In genomic region chr10:73253226-73253557, GRCh38 we compare ENCODE assay signal across 8 cellular contexts. TPM values are rescaled to one million over a fixed set of nuclear protein-coding genes. Genes with fewer than 3 reads are reported as not detected.
DNase-seq lines count a peak whose midpoint lies in the region; ATAC-seq, FAIRE-seq and TF ChIP-seq lines count a peak whose summit lies in the region.

No MANE protein-coding gene starts in this region.

- H3K4me1 ChIP-seq in GM12878 (ENCODE audit: control insufficient read depth, insufficient read depth, low read length) (peaks cover 9% of the 10 kb centered on the region), uterus (no peaks in the 10 kb centered on the region)

- RAD21 ChIA-PET in GM12878 (lab: Charles Lee; ENCODE audit: unreplicated experiment), result interaction anchor here (1.6 kb wide), 1 partner anchor 85 kb away, joined by 4 read pairs; no protein-coding TSS in a partner anchor

- POLR2A ChIA-PET in GM12878 (lab: Charles Lee), result interaction anchor here (0.5 to 1.5 kb wide), 5 partner anchors 10 to 385 kb away, joined by 3 to 4 read pairs (median 3); no protein-coding TSS in a partner anchor

- peaks cover 50% of the 10 kb centered on the region for H3K79me2 ChIP-seq in GM12878 (ENCODE audit: control insufficient read depth, insufficient read depth, low read length)

- peak overlapping the region; percentile 99 for H2AFZ ChIP-seq in GM12878 (ENCODE audit: control insufficient read depth, low read depth, low read length)

- SMC1A ChIA-PET in GM12878 (lab: Charles Lee; ENCODE audit: uncharacterized antibody, unreplicated experiment), result interaction anchor here (1.0 to 1.3 kb wide), 3 partner anchors 8 to 83 kb away, joined by 3 to 5 read pairs (median 3); no protein-coding TSS in a partner anchor

- no peaks in the 10 kb centered on the region for H3K9me3 ChIP-seq in GM12878 (replicated peaks; ENCODE audit: control insufficient read depth, insufficient read depth, low read length)
- no peaks in the 10 kb centered on the region for H3K9me3 ChIP-seq in uterus

- no peak for TF ChIP-seq RAD21 in GM12878 (IDR thresholded peaks at IDR 0.05; ENCODE audit: insufficient read depth, low read depth, low read length)

- H3K4me3 ChIP-seq in GM12865 (ENCODE audit: low read depth, low read length) (peak overlapping the region; percentile 87), GM12878 (peak overlapping the region; percentile 93), lower leg skin (ENCODE audit: low read depth, poor library complexity, severe bottlenecking) (peak overlapping the region; percentile 71), uterus (peak overlapping the region; percentile 85 to 93)

- H3K27me3 Mint-ChIP-seq in IgD-negative memory B cell, result no peaks in the 10 kb centered on the region

- FAIRE-seq in GM12878 (lab: Jason Lieb, UNC), result peak; percentile 65

- H3K27ac Mint-ChIP-seq in IgD-negative memory B cell, result peak overlapping the region; percentile 94 to 96 (median 96)

- H3K27ac ChIP-seq in GM12878 (ENCODE audit: control insufficient read depth, insufficient read depth), result peak overlapping the region; percentile 97
- peak overlapping the region; percentile 77 to 94 for H3K27ac ChIP-seq in uterus

- no peak for TF ChIP-seq POLR2A in GM12878 (IDR thresholded peaks at IDR 0.05; ENCODE audit: low read depth, low read length)
- TF ChIP-seq POLR2A in lower leg skin (IDR thresholded peaks at IDR 0.05), result no peak
- TF ChIP-seq POLR2A in uterus (IDR thresholded peaks at IDR 0.05), result no peak

- intact Hi-C loops in GM12878 (cut with micrococcal nuclease; ENCODE audit: unreplicated experiment), result loop anchor here (5.0 kb wide), 1 partner anchor 244 kb away; the partner anchor contains the start of gene PPP3CB
- intact Hi-C loops in lower leg skin (cut with DNase I; ENCODE audit: low total_unique reads), result no loop called here
- intact Hi-C loops in uterus (cut with DNase I; ENCODE audit: low total_unique reads), result no loop called here

- DNase-seq in GM12865 (ENCODE audit: low read depth) (peak; percentile 36), GM12878 (ENCODE audit: low read depth, low spot score) (no peak), lower leg skin (ENCODE audit: low spot score in 2 of 2) (no peak), uterus (no peak), hippocampal formation (lab: John Stamatoyannopoulos, UW) (no peak), NCI-H2107 (lab: John Stamatoyannopoulos, UW) (no peak)

- H3K4me2 ChIP-seq in GM12878 (ENCODE audit: control insufficient read depth, insufficient read depth), result peak overlapping the region; percentile 94

- BruUV-seq in GM12878 (replicated peaks; lab: Mats Ljungman, UMichigan), result no TSS peak

- H3K27me3 ChIP-seq in GM12878 (replicated peaks in 1 of 2; ENCODE audit: control insufficient read depth in 2 of 2, insufficient read depth in 2 of 2, low read length in 1 of 2) (no peaks in the 10 kb centered on the region), uterus (no peaks in the 10 kb centered on the region)

- peaks cover 26 to 32% (median 29%) of the 10 kb centered on the region in 3 donors for H3K4me1 Mint-ChIP-seq in IgD-negative memory B cell

- peaks cover 0 to 2% (median 0%) of the 10 kb centered on the region in 3 donors for H3K9me3 Mint-ChIP-seq in IgD-negative memory B cell

- peaks cover 2% of the 10 kb centered on the region for H3K36me3 Mint-ChIP-seq in IgD-negative memory B cell

- 1% methylated on average over 4 of the region's 4 CpGs for WGBS in GM12878 (ENCODE audit: insufficient coverage, insufficient replicate concordance, low lambda C conversion rate, missing lambda C conversion rate)
- WGBS in lower leg skin, 2 donors, result 1 to 3% methylated on average over 4 of the region's 4 CpGs

- peaks cover 0 to 7% of the 10 kb centered on the region in 2 experiments; a peak in 2 of 4 replicates for H3K36me3 ChIP-seq in GM12878 (ENCODE audit: control insufficient read depth in 2 of 2, insufficient read depth in 2 of 2, low read length in 1 of 2)
- H3K36me3 ChIP-seq in uterus, result no peaks in the 10 kb centered on the region

- peak; percentile 43 for ATAC-seq in GM12878
- ATAC-seq in HG02981 (IDR thresholded peaks at IDR 0.05; ENCODE audit: unreplicated experiment), result no peak

- H3K4me3 Mint-ChIP-seq in IgD-negative memory B cell, result peak overlapping the region; percentile 97 to 100 (median 98)

- TF ChIP-seq CTCF in GM12865 (IDR thresholded peaks at IDR 0.05; ENCODE audit: insufficient read depth, low read depth, low read length, missing control alignments) (peak; percentile 0), GM12878 (IDR thresholded peaks at IDR 0.05 in 2 of 3, conservative IDR thresholded peaks at IDR 0.05 in 1 of 3; ENCODE audit: control insufficient read depth in 2 of 3, extremely low read depth in 1 of 3, insufficient read depth in 1 of 3, low read depth in 3 of 3, low read length in 3 of 3) (0 out of 6 replicates have a peak, but pooled peaks of 1 of the 3 experiments have one; percentile 8), lower leg skin (IDR thresholded peaks at IDR 0.05) (no peak), uterus (IDR thresholded peaks at IDR 0.05) (no peak)

- CTCF ChIA-PET in GM12878 (lab: Yijun Ruan, JAX), result interaction anchor here (0.6 to 4.7 kb wide), 4 partner anchors 10 to 177 kb away, joined by 3 to 14 read pairs (median 4); no protein-coding TSS in a partner anchor

- H4K20me1 ChIP-seq in GM12878 (ENCODE audit: control insufficient read depth, insufficient read depth), result no peaks in the 10 kb centered on the region

- H3K9ac ChIP-seq in GM12878 (ENCODE audit: control insufficient read depth, insufficient read depth, low read length), result peak overlapping the region; percentile 100

- in situ Hi-C loops in GM12878 (cut with MboI), result no loop called here

- no peak for TF ChIP-seq EP300 in GM12878 (IDR thresholded peaks at IDR 0.05; ENCODE audit: borderline replicate concordance in 1 of 2, control insufficient read depth in 1 of 2, low read depth in 2 of 2, low read length in 2 of 2)

TF ChIP-seq in GM12878, 131 proteins besides CTCF, POLR2A, EP300 and RAD21:
- TF ChIP-seq SKIL (IDR thresholded peaks at IDR 0.05; ENCODE audit: low read depth, poor library complexity, severe bottlenecking), result no peak
- no peak for TF ChIP-seq ZNF207 (IDR thresholded peaks at IDR 0.05; ENCODE audit: borderline replicate concordance)
- TF ChIP-seq BACH1 (IDR thresholded peaks at IDR 0.05; ENCODE audit: borderline replicate concordance), result no peak
TF ChIP-seq in GM12878: peak in this region for 0.

RNA-seq across cellular contexts. Expression of gene MRPS16, which starts 0.7 kb away (rescaled TPM):
- polyA plus RNA-seq in IgD-negative memory B cell (119 TPM), GM12878 (2011; rRNA removed) (86.2 and 86.9 TPM in 2 replicates), GM12878 (2014; fragmentation: Illumina TruSeq; extraction: Trizol) (69.4 and 75.3 TPM in 2 replicates), GM12878 (2014; fragmentation: Nextera tagmentation; extraction: Ambion mirVana) (10 to 100 TPM; 43.4 to 98.5 TPM), GM12878 (2014; rRNA removed) (122 and 133 TPM in 2 replicates), GM12878 (2016; fragmentation: Nextera tagmentation; extraction: Ambion mirVana) (100 to 1,000 TPM; 269 to 285 TPM)
- 50.5 and 55.1 TPM in 2 replicates for total RNA-seq in GM12878 (2013; cell fraction: nucleolus; rRNA removed)
- total RNA-seq in GM12878 (2014; rRNA removed) (107 and 111 TPM in 2 replicates), GM12878 (2014; rRNA removed; fragmentation: Illumina TruSeq; extraction: Trizol) (87.6 and 93.9 TPM in 2 replicates), GM12878 (2021) (160 and 170 TPM in 2 replicates), lower leg skin (10 to 100 TPM; 25.3 to 43.3 (median 40.0) TPM), uterus (10 to 100 TPM in 3 of 4 donors, 1 to 10 TPM in 1; 6.8 to 67.7 (median 54.0) TPM)
- 24.7 TPM for polyA plus RNA-seq in GM12878 (2011; ENCODE audit: low read depth)
- polyA plus RNA-seq in GM12878 (2011; cell fraction: cytosol; rRNA removed), result 124 and 128 TPM in 2 replicates
- polyA plus RNA-seq in GM12878 (2011; cell fraction: nucleus; rRNA removed), result 48.8 and 52.3 TPM in 2 replicates
- polyA plus RNA-seq in GM12878 (2012), result 57.0 and 76.9 TPM in 2 replicates
- polyA minus RNA-seq in GM12878 (2011; rRNA and poly(A)+ RNA removed), result 53.6 and 69.3 TPM in 2 replicates
- 29.8 and 34.7 TPM in 2 replicates for polyA minus RNA-seq in GM12878 (2011; cell fraction: cytosol; rRNA and poly(A)+ RNA removed)
- polyA minus RNA-seq in GM12878 (2011; cell fraction: nucleus; rRNA and poly(A)+ RNA removed), result 20.6 and 31.1 TPM in 2 replicates

RNA-seq across cellular contexts. Expression of gene DNAJC9, which starts 6.1 kb away (rescaled TPM):
- polyA plus RNA-seq in IgD-negative memory B cell, result 28.3 TPM
- total RNA-seq in GM12878 (2013; cell fraction: nucleolus; rRNA removed), result 83.2 and 90.8 TPM in 2 replicates
- total RNA-seq in GM12878 (2014; rRNA removed), result 50.2 and 51.5 TPM in 2 replicates
- total RNA-seq in GM12878 (2014; rRNA removed; fragmentation: Illumina TruSeq; extraction: Trizol), result 46.3 and 51.2 TPM in 2 replicates
- total RNA-seq in GM12878 (2021), result 38.4 and 41.6 TPM in 2 replicates
- 20.1 TPM for polyA plus RNA-seq in GM12878 (2011; ENCODE audit: low read depth)
- polyA plus RNA-seq in GM12878 (2011; rRNA removed), result 33.6 and 40.6 TPM in 2 replicates
- 26.8 and 28.1 TPM in 2 replicates for polyA plus RNA-seq in GM12878 (2011; cell fraction: cytosol; rRNA removed)
- polyA plus RNA-seq in GM12878 (2011; cell fraction: nucleus; rRNA removed), result 34.6 and 42.4 TPM in 2 replicates
- 16.9 and 21.9 TPM in 2 replicates for polyA plus RNA-seq in GM12878 (2012)
- polyA plus RNA-seq in GM12878 (2014; fragmentation: Illumina TruSeq; extraction: Trizol), result 42.0 and 43.6 TPM in 2 replicates
- 10 to 100 TPM; 15.0 to 16.0 TPM for polyA plus RNA-seq in GM12878 (2014; fragmentation: Nextera tagmentation; extraction: Ambion mirVana)
- 35.7 and 38.2 TPM in 2 replicates for polyA plus RNA-seq in GM12878 (2014; rRNA removed)
- polyA plus RNA-seq in GM12878 (2016; fragmentation: Nextera tagmentation; extraction: Ambion mirVana), result 10 to 100 TPM; 71.9 to 72.9 TPM
- 26.4 and 37.1 TPM in 2 replicates for polyA minus RNA-seq in GM12878 (2011; rRNA and poly(A)+ RNA removed)
- 9.8 and 12.8 TPM in 2 replicates for polyA minus RNA-seq in GM12878 (2011; cell fraction: cytosol; rRNA and poly(A)+ RNA removed)
- 20.8 and 35.8 TPM in 2 replicates for polyA minus RNA-seq in GM12878 (2011; cell fraction: nucleus; rRNA and poly(A)+ RNA removed)
- total RNA-seq in lower leg skin, result 10 to 100 TPM; 10.5 to 19.9 (median 17.4) TPM
- 10 to 100 TPM in 3 of 4 donors, 1 to 10 TPM in 1; 8.2 to 45.3 (median 19.3) TPM for total RNA-seq in uterus
